Comparison of ENCODE assay signal across 10 cellular contexts in genomic region chr3:72739521-72740466, GRCh38.
DNase-seq lines count a peak whose midpoint lies in the region; ATAC-seq, FAIRE-seq and TF ChIP-seq lines count a peak whose summit lies in the region.
"Had no signal": no experiment of that assay in that cellular context is flagged by ENCODE, and none has a peak within 500 bp of the region (broad histone marks: within the 10 kb centered on the region; RNA-seq: fewer than 3 reads in every experiment).

No MANE protein-coding gene starts in this region.

- 41% methylated on average over 3 of the region's 6 CpGs for WGBS in HepG2 (ENCODE audit: low lambda C conversion rate)
- 83% methylated on average over 1 of the region's 6 CpGs for WGBS in right lobe of liver (ENCODE audit: insufficient coverage, low coverage, low lambda C conversion rate, missing lambda C conversion rate)
- WGBS in transverse colon (ENCODE audit: low coverage in 1 of 2), 2 donors, result 83 to 100% methylated on average over 1 to 5 of the region's 6 CpGs

- H3K4me1 ChIP-seq in HepG2 (ENCODE audit: insufficient read depth, low read length) (peaks cover 14% of the 10 kb centered on the region), right lobe of liver (peaks cover 0 to 8% (median 0%) of the 10 kb centered on the region in 4 donors), transverse colon (peaks cover 0 to 14% (median 14%) of the 10 kb centered on the region in 4 donors)

- no peaks in the 10 kb centered on the region for H4K20me1 ChIP-seq in HepG2 (ENCODE audit: insufficient read depth, low read length)

- no peak overlapping the region for H2AFZ ChIP-seq in HepG2 (ENCODE audit: low read length)

- H3K4me2 ChIP-seq in HepG2 (ENCODE audit: low read depth, low read length), result no peak overlapping the region

- no peak overlapping the region for H3K9ac ChIP-seq in HepG2 (ENCODE audit: insufficient read depth, low read depth, low read length)

- TF ChIP-seq RAD21 in HepG2 (CRISPR knock-in tag; IDR thresholded peaks at IDR 0.05), result no peak

- intact Hi-C loops in HepG2 (cut with micrococcal nuclease; ENCODE audit: unreplicated experiment), result no loop called here
- intact Hi-C loops in right lobe of liver (cut with DNase I), result no loop called here
- intact Hi-C loops in transverse colon (cut with DNase I; ENCODE audit: low total_unique reads), result no loop called here
- intact Hi-C loops in posterior vena cava (cut with DNase I), result no loop called here

- TF ChIP-seq POLR2A in HepG2 (IDR thresholded peaks at IDR 0.05; ENCODE audit: insufficient read depth in 1 of 2, low read depth in 2 of 2, low read length in 2 of 2), result no peak
- no peak for TF ChIP-seq POLR2A in right lobe of liver (IDR thresholded peaks at IDR 0.05)
- TF ChIP-seq POLR2A in transverse colon (IDR thresholded peaks at IDR 0.05), result no peak

- CTCF ChIA-PET in HepG2 (lab: Yijun Ruan, JAX; ENCODE audit: low intra/inter-chr PET ratio, low total read pairs), result no interaction called here

- FAIRE-seq in HepG2 (lab: Jason Lieb, UNC), result no peak
- FAIRE-seq: G401.6 had no signal

- H3K79me2 ChIP-seq in HepG2 (ENCODE audit: insufficient read depth, low read length), result no peaks in the 10 kb centered on the region

- H3K4me3 ChIP-seq in HepG2 (replicated peaks in 1 of 3; ENCODE audit: insufficient read depth in 1 of 3, low read depth in 2 of 3, low read length in 3 of 3) (no peak overlapping the region), right lobe of liver (no peak overlapping the region), WERI-Rb-1 (ENCODE audit: low read depth, low read length) (peak overlapping the region; percentile 33), transverse colon (no peak overlapping the region)

- DNase-seq in HepG2 (ENCODE audit: low spot score) (no peak), right lobe of liver (no peak), WERI-Rb-1 (peak; percentile 85), glomerular visceral epithelial cell (ENCODE audit: extremely low spot score) (peak; percentile 59), transverse colon (peak; percentile 35), NOMO-1 treated with DMSO at 0.1 percent for 48 hours (lab: John Stamatoyannopoulos, UW; ENCODE audit: unreplicated experiment) (no peak), posterior vena cava (ENCODE audit: low spot score) (no peak), GM19240 (ENCODE audit: insufficient read length, low spot score) (no peak)

- TF ChIP-seq CTCF in HepG2 (CRISPR knock-in tag; IDR thresholded peaks at IDR 0.05) (no peak), right lobe of liver (IDR thresholded peaks at IDR 0.05) (no peak), WERI-Rb-1 (IDR thresholded peaks at IDR 0.05; ENCODE audit: low read depth, low read length) (no peak), transverse colon (IDR thresholded peaks at IDR 0.05) (no peak)

- H3K9me3 ChIP-seq in HepG2 (ENCODE audit: low read length) (peaks cover under 1% of the 10 kb centered on the region; the same call in 1 of the 2 replicates), right lobe of liver (no peaks in the 10 kb centered on the region), WERI-Rb-1 (ENCODE audit: severe bottlenecking) (peaks cover 3% of the 10 kb centered on the region), transverse colon (no peaks in the 10 kb centered on the region)

- TF ChIP-seq EP300 in HepG2 (IDR thresholded peaks at IDR 0.05; ENCODE audit: low read depth in 2 of 2, low read length in 2 of 2) (no peak), HepG2 (CRISPR knock-in tag; IDR thresholded peaks at IDR 0.05; ENCODE audit: borderline replicate concordance) (no peak), transverse colon (IDR thresholded peaks at IDR 0.05; ENCODE audit: low read depth) (no peak)

- no peak overlapping the region for H3K27ac ChIP-seq in HepG2 (ENCODE audit: extremely low read length, insufficient read depth, low read length)
- no peak overlapping the region for H3K27ac ChIP-seq in right lobe of liver
- H3K27ac ChIP-seq in WERI-Rb-1, result peak overlapping the region; percentile 86
- H3K27ac ChIP-seq in transverse colon, result peak overlapping the region in 1 of 4 donors; percentile 2
- H3K27ac ChIP-seq: HL-60 had no signal

- in situ Hi-C loops in HepG2 (cut with HindIII; ENCODE audit: extremely low pct_ligation_motif_present, low pct_unique_long_range_greater_than_20kb) (no loop called here), transverse colon (cut with MboI; ENCODE audit: low pct_ligation_motif_present in 1 of 4, low pct_unique_long_range_greater_than_20kb in 1 of 4, low sequenced_read_pairs in 3 of 4) (no loop called here)

- H3K36me3 ChIP-seq in HepG2 (replicated peaks in 1 of 2; ENCODE audit: control insufficient read depth in 1 of 2, insufficient read depth in 2 of 2, low read length in 2 of 2) (no peaks in the 10 kb centered on the region), right lobe of liver (no peaks in the 10 kb centered on the region), WERI-Rb-1 (no peaks in the 10 kb centered on the region), transverse colon (no peaks in the 10 kb centered on the region)

- BruUV-seq in HepG2 (replicated peaks; lab: Mats Ljungman, UMichigan), result no TSS peak

- H3K27me3 ChIP-seq in HepG2 (ENCODE audit: control insufficient read depth in 1 of 2, insufficient read depth in 2 of 2, low read length in 2 of 2) (no peaks in the 10 kb centered on the region), right lobe of liver (no peaks in the 10 kb centered on the region), WERI-Rb-1 (ENCODE audit: insufficient read depth, low read depth, severe bottlenecking) (no peaks in the 10 kb centered on the region), transverse colon (no peaks in the 10 kb centered on the region)

- POLR2A ChIA-PET in HepG2 (lab: Yijun Ruan, JAX), result no interaction called here

- ATAC-seq in HepG2, result no peak
- ATAC-seq in right lobe of liver, result no peak

TF ChIP-seq in HepG2, 621 proteins besides CTCF, POLR2A, EP300 and RAD21:
- no peak for TF ChIP-seq LCORL (IDR thresholded peaks at IDR 0.05)
- no peak for TF ChIP-seq LCORL (CRISPR knock-in tag; IDR thresholded peaks at IDR 0.05)
- TF ChIP-seq, protein P1, sequence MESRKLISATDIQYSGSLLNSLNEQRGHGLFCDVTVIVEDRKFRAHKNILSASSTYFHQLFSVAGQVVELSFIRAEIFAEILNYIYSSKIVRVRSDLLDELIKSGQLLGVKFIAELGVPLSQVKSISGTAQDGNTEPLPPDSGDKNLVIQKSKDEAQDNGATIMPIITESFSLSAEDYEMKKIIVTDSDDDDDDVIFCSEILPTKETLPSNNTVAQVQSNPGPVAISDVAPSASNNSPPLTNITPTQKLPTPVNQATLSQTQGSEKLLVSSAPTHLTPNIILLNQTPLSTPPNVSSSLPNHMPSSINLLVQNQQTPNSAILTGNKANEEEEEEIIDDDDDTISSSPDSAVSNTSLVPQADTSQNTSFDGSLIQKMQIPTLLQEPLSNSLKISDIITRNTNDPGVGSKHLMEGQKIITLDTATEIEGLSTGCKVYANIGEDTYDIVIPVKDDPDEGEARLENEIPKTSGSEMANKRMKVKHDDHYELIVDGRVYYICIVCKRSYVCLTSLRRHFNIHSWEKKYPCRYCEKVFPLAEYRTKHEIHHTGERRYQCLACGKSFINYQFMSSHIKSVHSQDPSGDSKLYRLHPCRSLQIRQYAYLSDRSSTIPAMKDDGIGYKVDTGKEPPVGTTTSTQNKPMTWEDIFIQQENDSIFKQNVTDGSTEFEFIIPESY (CRISPR knock-in tag; IDR thresholded peaks at IDR 0.05), result 0 out of 2 replicates have a peak, but pooled peaks have one; percentile 26

Comparison
In these comparisons a context has a peak if more than half of its experiments do, and no peak if none do; other contexts are left out.
1. DNase-seq: peak in WERI-Rb-1 (single experiment), glomerular visceral epithelial cell (single experiment) and transverse colon (single experiment); none in HepG2 (single experiment), right lobe of liver (0 of 3), NOMO-1 treated with DMSO at 0.1 percent for 48 hours (single experiment), posterior vena cava (single experiment) and GM19240 (single experiment).